ENCODE assay signal across 1 cellular context in the genomic region with DNA sequence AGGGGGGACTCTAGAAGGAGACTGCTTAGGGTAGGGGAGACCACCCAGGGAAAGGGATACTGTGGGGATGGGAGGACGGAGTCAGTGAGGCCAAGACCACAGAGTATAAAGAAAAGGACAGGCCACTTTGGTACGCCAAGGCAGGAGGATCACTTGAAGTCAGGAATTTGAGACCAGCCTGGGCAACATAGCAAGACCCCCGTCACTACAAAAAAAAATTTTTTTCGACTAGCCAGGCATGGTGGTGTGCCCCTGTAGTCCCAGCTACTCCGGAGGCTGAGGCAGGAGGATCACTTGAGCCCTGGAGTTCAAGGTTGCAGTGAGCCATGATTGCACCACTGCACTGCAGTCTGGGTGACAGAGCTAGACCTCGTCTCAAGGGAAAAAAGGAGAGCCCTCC.
TF ChIP-seq lines count a peak whose summit lies in the region.

No MANE protein-coding gene starts in this region.

TF ChIP-seq in K562, 482 proteins besides CTCF, POLR2A, EP300 and RAD21:
- peak; percentile 83 for TF ChIP-seq ZNF121 (CRISPR knock-in tag; conservative IDR thresholded peaks at IDR 0.05)
- TF ChIP-seq, protein P1, sequence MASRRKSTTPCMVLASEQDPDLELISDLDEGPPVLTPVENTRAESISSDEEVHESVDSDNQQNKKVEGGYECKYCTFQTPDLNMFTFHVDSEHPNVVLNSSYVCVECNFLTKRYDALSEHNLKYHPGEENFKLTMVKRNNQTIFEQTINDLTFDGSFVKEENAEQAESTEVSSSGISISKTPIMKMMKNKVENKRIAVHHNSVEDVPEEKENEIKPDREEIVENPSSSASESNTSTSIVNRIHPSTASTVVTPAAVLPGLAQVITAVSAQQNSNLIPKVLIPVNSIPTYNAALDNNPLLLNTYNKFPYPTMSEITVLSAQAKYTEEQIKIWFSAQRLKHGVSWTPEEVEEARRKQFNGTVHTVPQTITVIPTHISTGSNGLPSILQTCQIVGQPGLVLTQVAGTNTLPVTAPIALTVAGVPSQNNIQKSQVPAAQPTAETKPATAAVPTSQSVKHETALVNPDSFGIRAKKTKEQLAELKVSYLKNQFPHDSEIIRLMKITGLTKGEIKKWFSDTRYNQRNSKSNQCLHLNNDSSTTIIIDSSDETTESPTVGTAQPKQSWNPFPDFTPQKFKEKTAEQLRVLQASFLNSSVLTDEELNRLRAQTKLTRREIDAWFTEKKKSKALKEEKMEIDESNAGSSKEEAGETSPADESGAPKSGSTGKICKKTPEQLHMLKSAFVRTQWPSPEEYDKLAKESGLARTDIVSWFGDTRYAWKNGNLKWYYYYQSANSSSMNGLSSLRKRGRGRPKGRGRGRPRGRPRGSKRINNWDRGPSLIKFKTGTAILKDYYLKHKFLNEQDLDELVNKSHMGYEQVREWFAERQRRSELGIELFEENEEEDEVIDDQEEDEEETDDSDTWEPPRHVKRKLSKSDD (conservative IDR thresholded peaks at IDR 0.05; ENCODE audit: low read length), result no peak
- TF ChIP-seq CCAR2 (IDR thresholded peaks at IDR 0.05; ENCODE audit: low read depth, low read length), result no peak
